ENCODE assay signal across 8 cellular contexts in the genomic region with DNA sequence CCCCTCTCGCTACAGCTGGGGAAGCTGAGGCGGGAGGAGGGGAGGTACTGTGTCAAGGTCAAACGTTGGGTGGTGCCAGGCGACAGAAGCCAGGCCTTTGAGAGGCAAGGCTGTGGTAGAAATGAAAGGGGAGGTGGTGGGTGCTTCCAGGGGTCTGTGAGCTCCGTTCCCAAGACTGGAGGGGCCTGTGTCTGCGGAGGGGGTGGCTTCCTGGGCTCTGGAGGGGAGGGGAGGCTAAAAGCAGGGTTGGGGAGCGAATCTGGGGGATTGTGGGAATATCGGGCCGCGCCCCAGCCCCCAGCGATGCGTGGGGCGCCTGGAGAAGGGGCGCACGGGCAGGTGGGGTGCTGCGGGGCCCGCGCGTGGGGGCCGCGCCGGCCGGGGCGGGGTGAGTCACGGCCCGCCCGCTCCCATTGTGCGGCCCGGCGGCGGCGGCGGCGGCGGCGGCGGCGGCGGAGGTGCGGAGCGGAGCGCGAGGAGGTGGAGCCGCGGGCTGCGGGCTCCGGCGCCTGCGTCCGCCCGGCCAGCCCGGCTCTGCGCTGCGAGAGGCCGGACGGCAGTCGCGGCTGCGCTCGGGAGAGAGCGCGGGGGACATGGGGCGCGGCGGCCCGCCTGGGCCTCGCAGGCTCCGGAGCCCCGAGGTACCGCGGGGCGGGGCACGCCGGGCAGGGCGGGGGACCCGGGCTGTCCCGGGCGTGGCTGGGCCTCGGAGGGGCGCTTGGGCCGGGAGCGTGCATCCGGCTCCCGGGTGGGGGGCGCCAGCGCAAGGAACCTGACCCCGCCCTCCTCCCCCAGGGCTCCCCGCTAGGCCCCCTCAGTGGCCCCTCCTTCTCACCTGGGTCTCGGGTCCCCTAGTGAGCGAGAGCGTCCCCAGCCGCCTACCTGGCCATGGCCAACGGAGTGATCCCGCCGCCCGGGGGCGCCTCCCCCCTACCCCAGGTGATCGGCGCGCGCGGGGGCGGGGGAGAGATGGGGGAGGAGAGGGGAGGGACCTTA. TPM values are rescaled to one million over a fixed set of nuclear protein-coding genes. Genes with fewer than 3 reads are reported as not detected.
DNase-seq lines count a peak whose midpoint lies in the region; ATAC-seq, FAIRE-seq and TF ChIP-seq lines count a peak whose summit lies in the region.

A gene with protein sequence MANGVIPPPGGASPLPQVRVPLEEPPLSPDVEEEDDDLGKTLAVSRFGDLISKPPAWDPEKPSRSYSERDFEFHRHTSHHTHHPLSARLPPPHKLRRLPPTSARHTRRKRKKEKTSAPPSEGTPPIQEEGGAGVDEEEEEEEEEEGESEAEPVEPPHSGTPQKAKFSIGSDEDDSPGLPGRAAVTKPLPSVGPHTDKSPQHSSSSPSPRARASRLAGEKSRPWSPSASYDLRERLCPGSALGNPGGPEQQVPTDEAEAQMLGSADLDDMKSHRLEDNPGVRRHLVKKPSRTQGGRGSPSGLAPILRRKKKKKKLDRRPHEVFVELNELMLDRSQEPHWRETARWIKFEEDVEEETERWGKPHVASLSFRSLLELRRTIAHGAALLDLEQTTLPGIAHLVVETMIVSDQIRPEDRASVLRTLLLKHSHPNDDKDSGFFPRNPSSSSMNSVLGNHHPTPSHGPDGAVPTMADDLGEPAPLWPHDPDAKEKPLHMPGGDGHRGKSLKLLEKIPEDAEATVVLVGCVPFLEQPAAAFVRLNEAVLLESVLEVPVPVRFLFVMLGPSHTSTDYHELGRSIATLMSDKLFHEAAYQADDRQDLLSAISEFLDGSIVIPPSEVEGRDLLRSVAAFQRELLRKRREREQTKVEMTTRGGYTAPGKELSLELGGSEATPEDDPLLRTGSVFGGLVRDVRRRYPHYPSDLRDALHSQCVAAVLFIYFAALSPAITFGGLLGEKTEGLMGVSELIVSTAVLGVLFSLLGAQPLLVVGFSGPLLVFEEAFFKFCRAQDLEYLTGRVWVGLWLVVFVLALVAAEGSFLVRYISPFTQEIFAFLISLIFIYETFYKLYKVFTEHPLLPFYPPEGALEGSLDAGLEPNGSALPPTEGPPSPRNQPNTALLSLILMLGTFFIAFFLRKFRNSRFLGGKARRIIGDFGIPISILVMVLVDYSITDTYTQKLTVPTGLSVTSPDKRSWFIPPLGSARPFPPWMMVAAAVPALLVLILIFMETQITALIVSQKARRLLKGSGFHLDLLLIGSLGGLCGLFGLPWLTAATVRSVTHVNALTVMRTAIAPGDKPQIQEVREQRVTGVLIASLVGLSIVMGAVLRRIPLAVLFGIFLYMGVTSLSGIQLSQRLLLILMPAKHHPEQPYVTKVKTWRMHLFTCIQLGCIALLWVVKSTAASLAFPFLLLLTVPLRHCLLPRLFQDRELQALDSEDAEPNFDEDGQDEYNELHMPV (plus strand): TSS at position 526 of the 996 bp plus-strand sequence. CDS start 363 bp downstream, at position 889.

- intact Hi-C loops in kidney (cut with DNase I), result no loop called here
- intact Hi-C loops in testis (cut with DNase I; ENCODE audit: low total_unique reads), result no loop called here

- H3K36me3 ChIP-seq in bronchial epithelial cell (ENCODE audit: control insufficient read depth, insufficient read depth, low read length) (no peaks in the 10 kb centered on the region), kidney (ENCODE audit: control insufficient read depth in 1 of 2, insufficient read depth in 2 of 2, low read length in 2 of 2) (no peaks in the 10 kb centered on the region), testis (ENCODE audit: low read depth, missing control alignments) (no peaks in the 10 kb centered on the region)

- H3K27ac ChIP-seq in kidney (ENCODE audit: low read depth in 2 of 2, low read length in 2 of 2) (no peak within 1 kb of the TSS), testis (peak within 1 kb of the TSS; percentile 74 to 90)

- H3K4me1 ChIP-seq in kidney (ENCODE audit: control insufficient read depth in 1 of 2, insufficient read depth in 1 of 2, low read depth in 1 of 2, low read length in 2 of 2), result no peaks in the 10 kb centered on the region
- H3K4me1 ChIP-seq in testis, result peaks cover 36% of the 10 kb centered on the region

- TF ChIP-seq CTCF in bronchial epithelial cell (IDR thresholded peaks at IDR 0.05; ENCODE audit: insufficient read depth, low read length, severe bottlenecking) (no peak), kidney (IDR thresholded peaks at IDR 0.05; ENCODE audit: borderline replicate concordance, extremely low read depth, insufficient read depth) (no peak), testis (IDR thresholded peaks at IDR 0.05) (no peak)

- WGBS in testis, 2 donors, result 1 to 9% methylated on average over 11 to 78 of the region's 103 CpGs

- peak within 1 kb of the TSS; percentile 54 for H3K4me3 ChIP-seq in bronchial epithelial cell (ENCODE audit: low read depth, low read length)
- peak within 1 kb of the TSS; percentile 14 to 46 for H3K4me3 ChIP-seq in kidney (ENCODE audit: low read length in 2 of 2)
- H3K4me3 ChIP-seq in testis, result peak within 1 kb of the TSS; percentile 64 to 76

- H3K9me3 ChIP-seq in kidney (ENCODE audit: control insufficient read depth in 1 of 2, low read length in 2 of 2), result no peaks in the 10 kb centered on the region
- no peaks in the 10 kb centered on the region for H3K9me3 ChIP-seq in testis

- ATAC-seq in GM19351 (IDR thresholded peaks at IDR 0.05; ENCODE audit: unreplicated experiment) (no peak), HG03108 (IDR thresholded peaks at IDR 0.05; ENCODE audit: unreplicated experiment) (no peak)

- FAIRE-seq in bronchial epithelial cell (lab: Jason Lieb, UNC) (no peak), kidney (lab: Jason Lieb, UNC) (no peak)

- DNase-seq in DMS79 treated with DMSO at 0.1 percent for 48 hours (lab: John Stamatoyannopoulos, UW), result peak; percentile 19
- DNase-seq in DMS79 (lab: John Stamatoyannopoulos, UW), result no peak
- peak; percentile 51 for DNase-seq in NCI-H2171 treated with DMSO at 0.1 percent for 48 hours (lab: John Stamatoyannopoulos, UW)
- DNase-seq in bronchial epithelial cell (ENCODE audit: low read depth), result no peak
- peak; percentile 66 for DNase-seq in kidney
- DNase-seq in testis, result no peak

- no peak for TF ChIP-seq POLR2A in testis (IDR thresholded peaks at IDR 0.05)

- H3K27me3 ChIP-seq in bronchial epithelial cell (ENCODE audit: control insufficient read depth, insufficient read depth, low read length) (peaks cover 3% of the 10 kb centered on the region), testis (no peaks in the 10 kb centered on the region)

- no peak within 1 kb of the TSS for H3K9ac ChIP-seq in kidney (ENCODE audit: low read length in 2 of 2)

RNA-seq across cellular contexts. Expression of the gene that starts here (rescaled TPM):
- total RNA-seq in bronchial epithelial cell, result 1.6 and 3.6 TPM in 2 replicates
- 4.9 TPM for total RNA-seq in kidney
- polyA plus RNA-seq in kidney (ENCODE audit: insufficient read depth, low read depth, low replicate concordance), result 5.2 TPM
- 10 to 100 TPM; 31.3 to 44.3 TPM for total RNA-seq in testis
- polyA plus RNA-seq in testis (ENCODE audit: insufficient read depth, low read depth, low replicate concordance), result 15.1 TPM

Comparison
In these comparisons a context has a peak if more than half of its experiments do, and no peak if none do; other contexts are left out.
1. DNase-seq: peak in DMS79 treated with DMSO at 0.1 percent for 48 hours (single experiment), NCI-H2171 treated with DMSO at 0.1 percent for 48 hours (single experiment) and kidney (single experiment); none in DMS79 (single experiment), bronchial epithelial cell (single experiment) and testis (single experiment).
2. H3K27ac ChIP-seq: peak in testis (2 of 2); none in kidney (0 of 2).
3. Peak in every context shown above with its lines, with median percentiles within 50 percentile points of each other: H3K4me3 ChIP-seq.